ENCODE assay signal across 38 cellular contexts in the genomic region with DNA sequence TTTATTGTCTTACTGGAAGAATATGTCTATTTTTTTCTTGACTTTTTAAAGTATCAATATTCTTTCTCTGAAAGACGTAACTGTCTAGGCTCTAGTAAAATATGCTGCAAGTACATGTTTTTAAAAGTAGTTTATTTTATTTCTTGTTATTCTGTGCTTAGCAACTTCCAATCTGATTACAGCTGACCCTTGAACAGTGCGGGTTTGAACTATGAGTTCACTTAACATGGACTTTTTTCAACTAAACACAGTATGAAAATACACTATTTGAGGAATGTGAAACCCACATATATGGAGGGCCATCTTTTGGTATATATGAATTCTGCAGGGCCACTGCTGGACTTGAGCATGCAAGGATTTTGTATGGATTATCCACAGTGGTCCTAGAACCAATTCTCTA. TPM values are rescaled to one million over a fixed set of nuclear protein-coding genes. Genes with fewer than 3 reads are reported as not detected.
"Had no signal": no experiment of that assay in that cellular context is flagged by ENCODE, and none has a peak within 500 bp of the region (broad histone marks: within the 10 kb centered on the region; RNA-seq: fewer than 3 reads in every experiment).

No MANE protein-coding gene starts in this region.

- H3K9me3 ChIP-seq: MG63 had no signal

- H3K27ac ChIP-seq: KMS-11 had no signal

- H3K4me2 ChIP-seq: KMS-11 had no signal

- DNase-seq: Karpas-422, Kasumi-1, MG63, MM.1S, MV-4-11, NCI-H1048, NCI-H1092, NCI-H1092 treated with DMSO at 0.1 percent for 48 hours, NCI-H1105, NCI-H1105 treated with DMSO at 0.1 percent for 48 hours, NCI-H1417, NCI-H1417 treated with DMSO at 0.1 percent for 48 hours, NCI-H1436, NCI-H1436 treated with DMSO at 0.1 percent for 48 hours, NCI-H146, NCI-H1694, NCI-H1694 treated with DMSO at 0.1 percent for 48 hours, NCI-H187, NCI-H187 treated with DMSO at 0.1 percent for 48 hours, NCI-H1930, NCI-H2029, NCI-H2029 treated with DMSO at 0.1 percent for 48 hours, NCI-H2081, NCI-H2081 treated with DMSO at 0.1 percent for 48 hours, NCI-H2107, NCI-H2171, NCI-H2171 treated with DMSO at 0.1 percent for 48 hours, NCI-H2227 treated with DMSO at 0.1 percent for 48 hours, NCI-H226, NCI-H345, NCI-H446, NCI-H446 treated with DMSO at 0.1 percent for 48 hours, NCI-H510A, NCI-H510A treated with DMSO at 0.1 percent for 48 hours had no signal

- H3K9ac ChIP-seq: KMS-11 had no signal

- H3K36me3 ChIP-seq: MG63 had no signal

- H3K27me3 ChIP-seq: MG63 had no signal

- H3K4me3 ChIP-seq: MG63 had no signal

RNA-seq across cellular contexts. Expression of gene GBP6, which starts 26.8 kb away (rescaled TPM):
- total RNA-seq: LHCN-M2, MCF 10A, NCI-H460 had no signal
